Comparison of ENCODE assay signal across 15 cellular contexts in the genomic region with DNA sequence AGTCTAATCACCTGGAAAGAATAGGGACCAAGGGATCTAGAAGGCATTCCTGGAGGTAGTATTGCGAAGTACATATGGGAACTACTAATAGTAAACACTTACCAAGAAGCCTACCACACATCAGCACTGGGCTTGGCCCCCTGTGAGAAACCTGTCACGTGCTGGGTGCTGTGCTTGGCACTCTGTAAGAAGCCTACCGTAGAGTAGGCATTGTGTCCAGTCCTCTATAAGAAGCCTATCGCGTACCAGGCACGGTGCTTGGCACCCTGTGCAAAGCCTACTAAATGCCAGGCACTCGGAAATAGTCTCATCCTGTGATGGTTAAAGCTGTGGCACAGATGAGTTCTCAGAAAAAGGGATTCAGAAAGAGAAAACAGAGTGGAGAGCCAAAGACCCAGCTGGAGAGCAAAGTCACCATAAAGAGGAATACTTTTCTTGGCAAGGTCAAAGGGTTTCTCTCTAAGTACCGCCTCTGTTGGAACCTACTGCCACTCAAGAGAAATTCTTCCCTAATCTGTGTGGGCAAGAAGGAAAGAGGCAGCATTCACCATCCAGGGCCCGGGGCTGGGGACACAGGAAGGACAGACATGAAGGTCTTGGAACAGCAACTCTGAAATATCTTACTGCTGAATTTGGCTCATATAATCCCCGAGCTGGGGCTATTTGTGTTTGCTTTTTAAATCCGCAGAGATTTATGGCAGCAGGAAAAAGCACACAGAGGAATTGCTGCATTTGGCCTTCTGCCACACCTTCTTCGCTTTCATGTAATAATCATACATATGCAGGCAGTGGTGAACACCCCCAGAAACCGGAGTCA.
DNase-seq lines count a peak whose midpoint lies in the region; ATAC-seq, FAIRE-seq and TF ChIP-seq lines count a peak whose summit lies in the region.
"Had no signal": no experiment of that assay in that cellular context is flagged by ENCODE, and none has a peak within 500 bp of the region (broad histone marks: within the 10 kb centered on the region; RNA-seq: fewer than 3 reads in every experiment).

No MANE protein-coding gene starts in this region.

- no peaks in the 10 kb centered on the region for H3K4me1 ChIP-seq in GM23248 (ENCODE audit: insufficient read depth)
- peaks cover 9% of the 10 kb centered on the region for H3K4me1 ChIP-seq in astrocyte (ENCODE audit: insufficient read depth, low read length)
- peaks cover 0 to 20% (median 11%) of the 10 kb centered on the region in 12 donors for H3K4me1 ChIP-seq in heart left ventricle
- peaks cover 0 to 2% of the 10 kb centered on the region in 2 experiments; a peak in 1 of 4 replicates for H3K4me1 ChIP-seq in SK-N-SH (ENCODE audit: control insufficient read depth in 1 of 2, insufficient read depth in 2 of 2, low read depth in 1 of 2, low read length in 1 of 2)

- POLR2A ChIA-PET in SK-N-SH (lab: Yijun Ruan, JAX): no interaction called here

- H4K20me1 ChIP-seq in GM23248 (ENCODE audit: insufficient read depth) (no peaks in the 10 kb centered on the region), astrocyte (ENCODE audit: insufficient read depth, low read length) (no peaks in the 10 kb centered on the region), SK-N-SH (ENCODE audit: insufficient read depth) (no peaks in the 10 kb centered on the region)

- H3K9ac ChIP-seq in GM23248: no peak overlapping the region
- no peak overlapping the region for H3K9ac ChIP-seq in astrocyte (ENCODE audit: low read length)
- H3K9ac ChIP-seq in SK-N-SH: no peak overlapping the region

- no peaks in the 10 kb centered on the region for H3K9me2 ChIP-seq in GM23248 (ENCODE audit: insufficient read depth)
- H3K9me2 ChIP-seq in SK-N-SH: no peaks in the 10 kb centered on the region

- intact Hi-C loops in heart left ventricle (cut with DNase I): no loop called here

- H3K27me3 Mint-ChIP-seq in astrocyte (ENCODE audit: low read depth, unreplicated experiment): peaks cover 6% of the 10 kb centered on the region
- peaks cover under 1% of the 10 kb centered on the region for H3K27me3 Mint-ChIP-seq in nephron (ENCODE audit: low read depth)

- H3K4me3 ChIP-seq in GM23248 (no peak overlapping the region), astrocyte (ENCODE audit: insufficient read depth, low read depth, low read length) (no peak overlapping the region), heart left ventricle (no peak overlapping the region), SK-N-SH (ENCODE audit: low read depth in 2 of 2, low read length in 1 of 2) (no peak overlapping the region)
- H3K4me3 ChIP-seq: vagina had no signal

- H3K4me1 Mint-ChIP-seq in astrocyte (ENCODE audit: low read depth, unreplicated experiment) (peaks cover under 1% of the 10 kb centered on the region), nephron (peaks cover 20% of the 10 kb centered on the region)

- H3K4me3 Mint-ChIP-seq in astrocyte (ENCODE audit: unreplicated experiment) (no peak overlapping the region), nephron (no peak overlapping the region)
- H3K4me3 Mint-ChIP-seq: stimulated activated effector memory CD8-positive, alpha-beta T cell treated with anti-CD3 and anti-CD28 coated beads, Interleukin-12 subunit alpha, Interleukin-12 subunit beta, amount 100 ng/mL, for 72 hours had no signal

- no peak for TF ChIP-seq RAD21 in SK-N-SH (IDR thresholded peaks at IDR 0.05; ENCODE audit: low read length)

- H3K27me3 ChIP-seq in GM23248 (replicated peaks; ENCODE audit: insufficient read depth): no peaks in the 10 kb centered on the region
- no peaks in the 10 kb centered on the region for H3K27me3 ChIP-seq in astrocyte (ENCODE audit: insufficient read depth, low read length)
- no peaks in the 10 kb centered on the region for H3K27me3 ChIP-seq in heart left ventricle
- no peaks in the 10 kb centered on the region for H3K27me3 ChIP-seq in SK-N-SH (ENCODE audit: insufficient read depth)
- H3K27me3 ChIP-seq: vagina had no signal

- TF ChIP-seq EP300 in SK-N-SH (IDR thresholded peaks at IDR 0.05; ENCODE audit: borderline replicate concordance in 1 of 2, low read depth in 1 of 2, low read length in 1 of 2): no peak

- in situ Hi-C loops in GM23248 (cut with MboI): no loop called here

- H3F3A ChIP-seq in GM23248 (ENCODE audit: insufficient read depth) (no peaks in the 10 kb centered on the region), SK-N-SH (replicated peaks; ENCODE audit: insufficient read depth) (no peaks in the 10 kb centered on the region)

- no peaks in the 10 kb centered on the region for H3K9me3 Mint-ChIP-seq in astrocyte (ENCODE audit: unreplicated experiment)
- no peaks in the 10 kb centered on the region for H3K9me3 Mint-ChIP-seq in nephron
- H3K9me3 Mint-ChIP-seq: stimulated activated effector memory CD8-positive, alpha-beta T cell treated with anti-CD3 and anti-CD28 coated beads, Interleukin-12 subunit alpha, Interleukin-12 subunit beta, amount 100 ng/mL, for 72 hours had no signal

- H3K36me3 ChIP-seq in GM23248 (ENCODE audit: low read depth) (no peaks in the 10 kb centered on the region), astrocyte (ENCODE audit: insufficient read depth, low read length) (no peaks in the 10 kb centered on the region), heart left ventricle (no peaks in the 10 kb centered on the region), SK-N-SH (replicated peaks in 1 of 2; ENCODE audit: control insufficient read depth in 1 of 2, insufficient read depth in 2 of 2, low read length in 1 of 2) (peaks cover 0 to 2% of the 10 kb centered on the region in 2 experiments)
- H3K36me3 ChIP-seq: vagina had no signal

- H3K27ac Mint-ChIP-seq in astrocyte (ENCODE audit: unreplicated experiment) (no peak overlapping the region), nephron (peak overlapping the region; percentile 26 to 89 (median 80))
- H3K27ac Mint-ChIP-seq: stimulated activated effector memory CD8-positive, alpha-beta T cell treated with anti-CD3 and anti-CD28 coated beads, Interleukin-12 subunit alpha, Interleukin-12 subunit beta, amount 100 ng/mL, for 72 hours had no signal

- H3K79me2 ChIP-seq in GM23248 (ENCODE audit: insufficient read depth): no peaks in the 10 kb centered on the region
- H3K79me2 ChIP-seq in astrocyte (ENCODE audit: insufficient read depth, low read length): no peaks in the 10 kb centered on the region
- H3K79me2 ChIP-seq in SK-N-SH (ENCODE audit: insufficient read depth): no peaks in the 10 kb centered on the region

- H3K9me3 ChIP-seq in GM23248 (ENCODE audit: low read depth) (no peaks in the 10 kb centered on the region), astrocyte (ENCODE audit: insufficient read depth, low read depth, low read length) (no peaks in the 10 kb centered on the region), heart left ventricle (no peaks in the 10 kb centered on the region), SK-N-SH (no peaks in the 10 kb centered on the region)
- H3K9me3 ChIP-seq: vagina had no signal

- WGBS in GM23248 (ENCODE audit: low coverage in 1 of 2, low lambda C conversion rate in 2 of 2, missing lambda C conversion rate in 2 of 2), 2 experiments: 31 to 33% methylated on average over 13 of the region's 13 CpGs
- WGBS in heart left ventricle, 4 donors: 30 to 45% (median 33%) methylated on average over 13 of the region's 13 CpGs
- 83% methylated on average over 11 of the region's 13 CpGs for WGBS in SK-N-SH (ENCODE audit: low lambda C conversion rate)

- peak; percentile 14 for DNase-seq in GM23248
- DNase-seq in astrocyte (ENCODE audit: low read depth): peak; percentile 36
- DNase-seq in heart left ventricle: peak in 2 of 5 donors; percentile 50 to 68
- DNase-seq in stimulated activated CD4-positive, alpha-beta T cell treated with anti-CD3 and anti-CD28 coated beads, Interleukin-1b, Interleukin-23, amount 100 ng/mL, for 48 hours: no peak
- no peak for DNase-seq in hepatic stellate cell (ENCODE audit: low spot score)
- no peak for DNase-seq in SK-N-SH
- DNase-seq: activated CD8-positive, alpha-beta memory T cell treated with anti-CD3 and anti-CD28 coated beads for 24 hours; glutamatergic neuron; SIG-M5 had no signal

- no peak overlapping the region for H3K27ac ChIP-seq in GM23248
- no peak overlapping the region for H3K27ac ChIP-seq in astrocyte (ENCODE audit: low read depth, low read length)
- peak overlapping the region in 10 of 12 donors; percentile 40 to 91 (median 68) for H3K27ac ChIP-seq in heart left ventricle
- no peak overlapping the region for H3K27ac ChIP-seq in SK-N-SH (ENCODE audit: low read depth in 2 of 2, low read length in 1 of 2)
- H3K27ac ChIP-seq: vagina had no signal

- TF ChIP-seq CTCF in astrocyte (IDR thresholded peaks at IDR 0.05; ENCODE audit: insufficient read depth, low read depth, low read length) (no peak), heart left ventricle (IDR thresholded peaks at IDR 0.05) (no peak), nephron (IDR thresholded peaks at IDR 0.05; ENCODE audit: unreplicated experiment in 3 of 3) (no peak), SK-N-SH (IDR thresholded peaks at IDR 0.05) (no peak)

- FAIRE-seq in astrocyte (lab: Jason Lieb, UNC): no peak
- FAIRE-seq: D721Med, GM18507 had no signal

- peak; percentile 47 to 79 (median 72) for ATAC-seq in heart left ventricle
- ATAC-seq in GM21576 (IDR thresholded peaks at IDR 0.05; ENCODE audit: unreplicated experiment): no peak
- ATAC-seq: stimulated activated effector memory CD8-positive, alpha-beta T cell treated with anti-CD3 and anti-CD28 coated beads, Interleukin-12 subunit alpha, Interleukin-12 subunit beta, amount 100 ng/mL, for 72 hours had no signal

- H3K4me2 ChIP-seq in GM23248 (ENCODE audit: unreplicated experiment) (no peak overlapping the region), astrocyte (ENCODE audit: low read length) (no peak overlapping the region), SK-N-SH (no peak overlapping the region)

- TF ChIP-seq POLR2A in heart left ventricle (IDR thresholded peaks at IDR 0.05): no peak

- H2AFZ ChIP-seq in GM23248 (no peak overlapping the region), astrocyte (ENCODE audit: low read depth, low read length) (no peak overlapping the region), SK-N-SH (ENCODE audit: low read depth) (no peak overlapping the region)

- H3K36me3 Mint-ChIP-seq in astrocyte (ENCODE audit: low read depth, unreplicated experiment) (no peaks in the 10 kb centered on the region), nephron (ENCODE audit: low read depth) (no peaks in the 10 kb centered on the region)
- H3K36me3 Mint-ChIP-seq: stimulated activated effector memory CD8-positive, alpha-beta T cell treated with anti-CD3 and anti-CD28 coated beads, Interleukin-12 subunit alpha, Interleukin-12 subunit beta, amount 100 ng/mL, for 72 hours had no signal

- CTCF ChIA-PET in SK-N-SH (lab: Yijun Ruan, JAX): no interaction called here

TF ChIP-seq in SK-N-SH, 30 proteins besides CTCF, POLR2A, EP300 and RAD21:
- TF ChIP-seq FOXM1 (IDR thresholded peaks at IDR 0.05; ENCODE audit: low read depth) (no peak), RCOR1 (IDR thresholded peaks at IDR 0.05; ENCODE audit: low read length) (no peak), FOXJ3 (CRISPR knock-in tag; IDR thresholded peaks at IDR 0.05) (no peak)
TF ChIP-seq in SK-N-SH: peak in this region for 0.

Comparison
In these comparisons a context has a peak if more than half of its experiments do, and no peak if none do; other contexts are left out.
1. DNase-seq: peak in GM23248 (single experiment) and astrocyte (single experiment); none in stimulated activated CD4-positive, alpha-beta T cell treated with anti-CD3 and anti-CD28 coated beads, Interleukin-1b, Interleukin-23, amount 100 ng/mL, for 48 hours (single experiment), hepatic stellate cell (single experiment) and SK-N-SH (single experiment).
2. H3K27ac ChIP-seq: peak in heart left ventricle (10 of 12); none in GM23248 (single experiment), astrocyte (single experiment) and SK-N-SH (0 of 2).